In genomic region chr11:133508448-133508847, GRCh38 we compare ENCODE assay signal across 2 cellular contexts.
TF ChIP-seq lines count a peak whose summit lies in the region.

No MANE protein-coding gene starts in this region.

TF ChIP-seq in H1, 55 proteins besides CTCF, POLR2A, EP300 and RAD21:
- TF ChIP-seq E2F6 (IDR thresholded peaks at IDR 0.05) = no peak
- TF ChIP-seq SIN3A (conservative IDR thresholded peaks at IDR 0.05 in 1 of 2, IDR thresholded peaks at IDR 0.05 in 1 of 2; ENCODE audit: low read depth in 1 of 2, low read length in 2 of 2) = no peak
- no peak for TF ChIP-seq CTBP2 (IDR thresholded peaks at IDR 0.05; ENCODE audit: borderline replicate concordance, insufficient read depth, insufficient read length, low read length)
- no peak for TF ChIP-seq USF2 (IDR thresholded peaks at IDR 0.05; ENCODE audit: low read length)
- TF ChIP-seq TBP (IDR thresholded peaks at IDR 0.05; ENCODE audit: low read depth, low read length) = no peak
- no peak for TF ChIP-seq TAF7 (optimal IDR thresholded peaks at IDR 0.05; ENCODE audit: borderline replicate concordance, low read depth, low read length)
- no peak for TF ChIP-seq EZH2 (IDR thresholded peaks at IDR 0.05; ENCODE audit: low read depth, low read length, severe bottlenecking)
- no peak for TF ChIP-seq ATF2 (IDR thresholded peaks at IDR 0.05; ENCODE audit: low read length)
- TF ChIP-seq TAF1 (IDR thresholded peaks at IDR 0.05; ENCODE audit: low read depth, low read length) = no peak
- no peak for TF ChIP-seq SP4 (IDR thresholded peaks at IDR 0.05; ENCODE audit: low read length)
- TF ChIP-seq BCL11A (IDR thresholded peaks at IDR 0.05; ENCODE audit: low read depth in 2 of 2, low read length in 2 of 2) = no peak
- no peak for TF ChIP-seq SIX5 (IDR thresholded peaks at IDR 0.05; ENCODE audit: low read depth, low read length)
- no peak for TF ChIP-seq BRCA1 (IDR thresholded peaks at IDR 0.05; ENCODE audit: low read depth, low read length)
- no peak for TF ChIP-seq EGR1 (IDR thresholded peaks at IDR 0.05; ENCODE audit: borderline replicate concordance, low read depth, low read length)
- TF ChIP-seq GTF2F1 (IDR thresholded peaks at IDR 0.05; ENCODE audit: borderline replicate concordance, low read depth, low read length) = no peak
- TF ChIP-seq ASH2L (IDR thresholded peaks at IDR 0.05; ENCODE audit: low read length) = no peak
- no peak for TF ChIP-seq SP1 (IDR thresholded peaks at IDR 0.05; ENCODE audit: low read depth, low read length)
- no peak for TF ChIP-seq KDM4A (IDR thresholded peaks at IDR 0.05; ENCODE audit: low read depth, low read length, severe bottlenecking)
- no peak for TF ChIP-seq HDAC6 (IDR thresholded peaks at IDR 0.05; ENCODE audit: low read depth, low read length)
- no peak for TF ChIP-seq RBBP5 (IDR thresholded peaks at IDR 0.05; ENCODE audit: borderline replicate concordance, low read depth, low read length)

TF ChIP-seq in GM12891, 5 proteins besides CTCF, POLR2A, EP300 and RAD21:
- TF ChIP-seq PAX5 (IDR thresholded peaks at IDR 0.05; ENCODE audit: insufficient read depth, low read length, severe bottlenecking) = no peak
- TF ChIP-seq POLR2AphosphoS5 (IDR thresholded peaks at IDR 0.05; ENCODE audit: low read depth, low read length) = no peak
- TF ChIP-seq POU2F2 (IDR thresholded peaks at IDR 0.05; ENCODE audit: low read depth, low read length) = no peak
- no peak for TF ChIP-seq SPI1 (IDR thresholded peaks at IDR 0.05; ENCODE audit: low read depth, low read length)
- no peak for TF ChIP-seq TAF1 (IDR thresholded peaks at IDR 0.05; ENCODE audit: low read depth, low read length)
